8 cellular contexts compared by ENCODE assay signal in genomic region chr2:27765621-27766286, GRCh38. TPM values are rescaled to one million over a fixed set of nuclear protein-coding genes. Genes with fewer than 3 reads are reported as not detected.
DNase-seq lines count a peak whose midpoint lies in the region; ATAC-seq and TF ChIP-seq lines count a peak whose summit lies in the region.

No MANE protein-coding gene starts in this region.

- H3K27me3 ChIP-seq in HUES6 (ENCODE audit: control insufficient read depth, insufficient read depth, low read length): peaks cover 11% of the 10 kb centered on the region; the same call in 1 of the 2 replicates

- no peaks in the 10 kb centered on the region for H3K9me3 ChIP-seq in HUES6 (ENCODE audit: control insufficient read depth, insufficient read depth, low read depth, low read length)

- no peak overlapping the region for H3K27ac ChIP-seq in HUES6 (ENCODE audit: low read depth, low read length)

- peak; percentile 72 for ATAC-seq in sciatic nerve
- no peak for ATAC-seq in HG02588 (IDR thresholded peaks at IDR 0.05; ENCODE audit: unreplicated experiment)

- TF ChIP-seq CTCF in fibroblast of pulmonary artery (IDR thresholded peaks at IDR 0.05; ENCODE audit: low read length, missing control alignments): no peak

- H3K36me3 ChIP-seq in HUES6 (ENCODE audit: control insufficient read depth, insufficient read depth, low read length): no peaks in the 10 kb centered on the region

- H3K9ac ChIP-seq in HUES6 (ENCODE audit: low read length): no peak overlapping the region

- CTCF ChIA-PET in HEK293T (lab: Yijun Ruan, JAX): no interaction called here

- H3K4me1 ChIP-seq in HUES6 (ENCODE audit: control insufficient read depth, insufficient read depth, low read length): peaks cover 1% of the 10 kb centered on the region; the same call in 1 of the 2 replicates

- POLR2A ChIA-PET in HEK293T (lab: Yijun Ruan, JAX): no interaction called here

- intact Hi-C loops in sciatic nerve (cut with DNase I): no loop called here

- DNase-seq in activated T-cell treated with anti-CD3 and anti-CD28 coated beads for 48 hours (ENCODE audit: low read depth): peak; percentile 48
- DNase-seq in fibroblast of pulmonary artery (ENCODE audit: low read depth): peak; percentile 56
- DNase-seq in sciatic nerve (ENCODE audit: low spot score): peak; percentile 71
- no peak for DNase-seq in NCI-H1694 treated with DMSO at 0.1 percent for 48 hours (lab: John Stamatoyannopoulos, UW)
- DNase-seq in HEK293T (ENCODE audit: extremely low spot score): no peak
- no peak for DNase-seq in cerebellar cortex (ENCODE audit: low spot score)

- H3K4me3 ChIP-seq in HUES6 (ENCODE audit: low read depth, low read length): peak overlapping the region; percentile 23; the same call in 1 of the 2 replicates
- peak overlapping the region; percentile 33 for H3K4me3 ChIP-seq in fibroblast of pulmonary artery (replicated peaks; ENCODE audit: low read depth, low read length)

TF ChIP-seq in HEK293T, 16 proteins besides CTCF, POLR2A, EP300 and RAD21:
- TF ChIP-seq NFRKB (IDR thresholded peaks at IDR 0.05) (no peak), LEF1 (IDR thresholded peaks at IDR 0.05; ENCODE audit: borderline replicate concordance) (no peak), L3MBTL2 (conservative IDR thresholded peaks at IDR 0.05) (no peak), SP1 (IDR thresholded peaks at IDR 0.05) (no peak), FOXM1 (IDR thresholded peaks at IDR 0.05; ENCODE audit: borderline replicate concordance) (no peak), SUZ12 (IDR thresholded peaks at IDR 0.05) (no peak), FOXA1 (IDR thresholded peaks at IDR 0.05) (no peak), BHLHE40 (IDR thresholded peaks at IDR 0.05; ENCODE audit: borderline replicate concordance) (no peak), FOXK2 (IDR thresholded peaks at IDR 0.05) (no peak), CTBP1 (IDR thresholded peaks at IDR 0.05; ENCODE audit: borderline replicate concordance) (no peak), ELF4 (IDR thresholded peaks at IDR 0.05) (no peak), HDGF (IDR thresholded peaks at IDR 0.05; ENCODE audit: borderline replicate concordance) (no peak), TARDBP (IDR thresholded peaks at IDR 0.05) (no peak), ARNT (IDR thresholded peaks at IDR 0.05) (no peak), ZNF384 (IDR thresholded peaks at IDR 0.05) (no peak)
- TF ChIP-seq, protein P1, sequence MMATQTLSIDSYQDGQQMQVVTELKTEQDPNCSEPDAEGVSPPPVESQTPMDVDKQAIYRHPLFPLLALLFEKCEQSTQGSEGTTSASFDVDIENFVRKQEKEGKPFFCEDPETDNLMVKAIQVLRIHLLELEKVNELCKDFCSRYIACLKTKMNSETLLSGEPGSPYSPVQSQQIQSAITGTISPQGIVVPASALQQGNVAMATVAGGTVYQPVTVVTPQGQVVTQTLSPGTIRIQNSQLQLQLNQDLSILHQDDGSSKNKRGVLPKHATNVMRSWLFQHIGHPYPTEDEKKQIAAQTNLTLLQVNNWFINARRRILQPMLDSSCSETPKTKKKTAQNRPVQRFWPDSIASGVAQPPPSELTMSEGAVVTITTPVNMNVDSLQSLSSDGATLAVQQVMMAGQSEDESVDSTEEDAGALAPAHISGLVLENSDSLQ (IDR thresholded peaks at IDR 0.05): no peak
TF ChIP-seq in HEK293T: peak in this region for 0.

RNA-seq across cellular contexts. Expression of gene MRPL33, which starts 5.8 kb away (rescaled TPM):
- 70.5 TPM for total RNA-seq in sciatic nerve

Comparison
In these comparisons a context has a peak if more than half of its experiments do, and no peak if none do; other contexts are left out.
1. DNase-seq: peak in activated T-cell treated with anti-CD3 and anti-CD28 coated beads for 48 hours (single experiment), fibroblast of pulmonary artery (single experiment) and sciatic nerve (single experiment); none in NCI-H1694 treated with DMSO at 0.1 percent for 48 hours (single experiment), HEK293T (single experiment) and cerebellar cortex (single experiment).